In genomic region chr21:33302796-33303195, GRCh38 we compare ENCODE assay signal across 23 cellular contexts. TPM values are rescaled to one million over a fixed set of nuclear protein-coding genes. Genes with fewer than 3 reads are reported as not detected.
DNase-seq lines count a peak whose midpoint lies in the region; ATAC-seq, FAIRE-seq and TF ChIP-seq lines count a peak whose summit lies in the region.
"Had no signal": no experiment of that assay in that cellular context is flagged by ENCODE, and none has a peak within 500 bp of the region (broad histone marks: within the 10 kb centered on the region; RNA-seq: fewer than 3 reads in every experiment).

No MANE protein-coding gene starts in this region.

- no peak overlapping the region for H3K23ac ChIP-seq in IMR-90 (ENCODE audit: low read depth, low read length)

- no peak for TF ChIP-seq CTCF in CD14-positive monocyte (IDR thresholded peaks at IDR 0.05)
- TF ChIP-seq CTCF in IMR-90 (conservative IDR thresholded peaks at IDR 0.05; ENCODE audit: low read depth, low read length) = no peak
- no peak for TF ChIP-seq CTCF in GM12878 (IDR thresholded peaks at IDR 0.05 in 2 of 3, conservative IDR thresholded peaks at IDR 0.05 in 1 of 3; ENCODE audit: control insufficient read depth in 2 of 3, extremely low read depth in 1 of 3, insufficient read depth in 1 of 3, low read depth in 3 of 3, low read length in 3 of 3)
- no peak for TF ChIP-seq CTCF in neutrophil (IDR thresholded peaks at IDR 0.05)

- peaks cover 5 to 18% of the 10 kb centered on the region in 2 donors for H3K36me3 Mint-ChIP-seq in CD14-positive monocyte
- H3K36me3 Mint-ChIP-seq: activated naive CD8-positive, alpha-beta T cell had no signal

- dilution Hi-C loops in IMR-90 (cut with HindIII; ENCODE audit: low sequenced_read_pairs, unreplicated experiment) = no loop called here

- ATAC-seq in IMR-90 (ENCODE audit: low read depth) = no peak
- ATAC-seq in GM12878 = peak; percentile 11; the same call in 1 of the 3 replicates
- no peak for ATAC-seq in HG03039 (IDR thresholded peaks at IDR 0.05; ENCODE audit: unreplicated experiment)
- no peak for ATAC-seq in GM21717 (IDR thresholded peaks at IDR 0.05; ENCODE audit: unreplicated experiment)
- ATAC-seq: activated CD4-positive, alpha-beta T cell treated with anti-CD3 and anti-CD28 coated beads for 36 hours; activated T-helper 17 cell treated with anti-CD3 and anti-CD28 coated beads, Interleukin-2, amount 50 U/mL, for 72 hours; CD8-positive, alpha-beta T cell; heart left ventricle; mucosa of descending colon had no signal

- H3K79me2 ChIP-seq in GM12878 (ENCODE audit: control insufficient read depth, insufficient read depth, low read length) = no peaks in the 10 kb centered on the region

- H4K91ac ChIP-seq in IMR-90 (ENCODE audit: insufficient read depth, low read depth, low read length) = no peak overlapping the region

- peaks cover 0 to 1% (median 0%) of the 10 kb centered on the region in 3 donors for H3K27me3 Mint-ChIP-seq in CD14-positive monocyte (ENCODE audit: low read depth in 3 of 3)
- H3K27me3 Mint-ChIP-seq: activated CD4-positive, alpha-beta T cell treated with anti-CD3 and anti-CD28 coated beads for 36 hours; activated naive CD8-positive, alpha-beta T cell; activated T-helper 17 cell treated with anti-CD3 and anti-CD28 coated beads, Interleukin-2, amount 50 U/mL, for 72 hours had no signal

- no peak overlapping the region for H3K14ac ChIP-seq in IMR-90 (replicated peaks; ENCODE audit: low read depth, low read length)

- no peak overlapping the region for H4K8ac ChIP-seq in IMR-90 (ENCODE audit: low read depth in 2 of 2, low read length in 2 of 2)

- no peak overlapping the region for H2AFZ ChIP-seq in IMR-90 (replicated peaks; ENCODE audit: low read length, poor library complexity)
- H2AFZ ChIP-seq in GM12878 (ENCODE audit: control insufficient read depth, low read depth, low read length) = no peak overlapping the region
- H2AFZ ChIP-seq: GM23248 had no signal

- H4K5ac ChIP-seq in IMR-90 (ENCODE audit: low read depth, low read length) = no peak overlapping the region

- H3K4me2 ChIP-seq in IMR-90 (ENCODE audit: low read depth, low read length) = no peak overlapping the region
- no peak overlapping the region for H3K4me2 ChIP-seq in GM12878 (ENCODE audit: control insufficient read depth, insufficient read depth)

- H3K27ac Mint-ChIP-seq in CD14-positive monocyte = peak overlapping the region; percentile 94 to 99 (median 97)
- H3K27ac Mint-ChIP-seq: activated CD4-positive, alpha-beta T cell treated with anti-CD3 and anti-CD28 coated beads for 36 hours; activated naive CD8-positive, alpha-beta T cell; activated T-helper 17 cell treated with anti-CD3 and anti-CD28 coated beads, Interleukin-2, amount 50 U/mL, for 72 hours; CD8-positive, alpha-beta T cell; immature natural killer cell had no signal

- H3K9me1 ChIP-seq in IMR-90 (ENCODE audit: insufficient read depth, low read length) = no peaks in the 10 kb centered on the region

- H3K4ac ChIP-seq in IMR-90 (ENCODE audit: low read depth, low read length) = no peak overlapping the region

- peaks cover 0 to 2% (median 0%) of the 10 kb centered on the region in 7 donors for H3K9me3 Mint-ChIP-seq in CD14-positive monocyte
- H3K9me3 Mint-ChIP-seq: activated T-helper 17 cell treated with anti-CD3 and anti-CD28 coated beads, Interleukin-2, amount 50 U/mL, for 72 hours; CD8-positive, alpha-beta T cell; immature natural killer cell; neural crest cell had no signal

- H3K18ac ChIP-seq in IMR-90 (ENCODE audit: low read depth, low read length) = no peak overlapping the region

- H2AK5ac ChIP-seq in IMR-90 (ENCODE audit: low read depth, low read length) = no peak overlapping the region

- H2BK5ac ChIP-seq in IMR-90 (ENCODE audit: low read depth, low read length, poor library complexity, severe bottlenecking) = no peak overlapping the region

- no peak for TF ChIP-seq EP300 in GM12878 (IDR thresholded peaks at IDR 0.05; ENCODE audit: borderline replicate concordance in 1 of 2, control insufficient read depth in 1 of 2, low read depth in 2 of 2, low read length in 2 of 2)

- H3K4me1 Mint-ChIP-seq in CD14-positive monocyte = peaks cover 79% of the 10 kb centered on the region

- no peak overlapping the region for H2BK120ac ChIP-seq in IMR-90 (ENCODE audit: low read depth, low read length)

- H4K20me1 ChIP-seq in IMR-90 (ENCODE audit: insufficient read depth, low read length) (no peaks in the 10 kb centered on the region), GM12878 (ENCODE audit: control insufficient read depth, insufficient read depth) (no peaks in the 10 kb centered on the region)

- H3K4me3 ChIP-seq in IMR-90 (ENCODE audit: insufficient read depth, low read depth, low read length) (no peak overlapping the region), GM12878 (no peak overlapping the region), neutrophil (ENCODE audit: low read depth in 1 of 2, low read length in 1 of 2) (no peak overlapping the region)
- H3K4me3 ChIP-seq: GM23248, heart left ventricle, left ventricle myocardium inferior, mucosa of descending colon had no signal

- intact Hi-C loops in CD14-positive monocyte (cut with micrococcal nuclease) (no loop called here), IMR-90 (cut with micrococcal nuclease) (no loop called here), GM12878 (cut with micrococcal nuclease; ENCODE audit: unreplicated experiment) (no loop called here)

- SMC1A ChIA-PET in GM12878 (lab: Charles Lee; ENCODE audit: uncharacterized antibody, unreplicated experiment) = no interaction called here

- no peak overlapping the region for H2BK20ac ChIP-seq in IMR-90 (ENCODE audit: low read depth, low read length)

- H3K4me3 Mint-ChIP-seq in CD14-positive monocyte = no peak overlapping the region
- H3K4me3 Mint-ChIP-seq: activated CD4-positive, alpha-beta T cell treated with anti-CD3 and anti-CD28 coated beads for 36 hours; activated naive CD8-positive, alpha-beta T cell; activated T-helper 17 cell treated with anti-CD3 and anti-CD28 coated beads, Interleukin-2, amount 50 U/mL, for 72 hours; CD8-positive, alpha-beta T cell; immature natural killer cell; neural crest cell had no signal

- H2BK15ac ChIP-seq in IMR-90 (ENCODE audit: low read depth, low read length) = no peak overlapping the region

- no peak for TF ChIP-seq POLR2A in IMR-90 (IDR thresholded peaks at IDR 0.05; ENCODE audit: low read depth, low read length)
- no peak for TF ChIP-seq POLR2A in GM12878 (IDR thresholded peaks at IDR 0.05; ENCODE audit: low read depth, low read length)

- no peak overlapping the region for H3K9ac ChIP-seq in IMR-90 (ENCODE audit: low read depth, low read length)
- no peak overlapping the region for H3K9ac ChIP-seq in GM12878 (ENCODE audit: control insufficient read depth, insufficient read depth, low read length)
- H3K9ac ChIP-seq: GM23248 had no signal

- RAD21 ChIA-PET in GM12878 (lab: Charles Lee; ENCODE audit: unreplicated experiment) = no interaction called here

- no peak for TF ChIP-seq RAD21 in IMR-90 (IDR thresholded peaks at IDR 0.05; ENCODE audit: low read length)
- TF ChIP-seq RAD21 in GM12878 (IDR thresholded peaks at IDR 0.05; ENCODE audit: insufficient read depth, low read depth, low read length) = no peak

- FAIRE-seq in GM12878 (lab: Jason Lieb, UNC) = no peak
- FAIRE-seq: urothelium cell line had no signal

- in situ Hi-C loops in IMR-90 (cut with MboI; ENCODE audit: low sequenced_read_pairs) (no loop called here), GM12878 (cut with MboI) (no loop called here)

- no peaks in the 10 kb centered on the region for H3K79me1 ChIP-seq in IMR-90 (ENCODE audit: low read depth in 1 of 2, low read length in 2 of 2)

- WGBS in IMR-90 (ENCODE audit: extremely low coverage in 2 of 2, insufficient read length in 1 of 2), 2 experiments = 80% methylated on average over 1 of the region's 7 CpGs; no CpG with 5 or more reads in 1 of the 2 experiments
- WGBS in GM12878 (ENCODE audit: insufficient coverage, insufficient replicate concordance, low lambda C conversion rate, missing lambda C conversion rate) = 75% methylated on average over 7 of the region's 7 CpGs

- H3K36me3 ChIP-seq in IMR-90 (ENCODE audit: control insufficient read depth, insufficient read depth, low read length) (no peaks in the 10 kb centered on the region), GM12878 (ENCODE audit: control insufficient read depth in 2 of 2, insufficient read depth in 2 of 2, low read length in 1 of 2) (no peaks in the 10 kb centered on the region), neutrophil (peaks cover 5% of the 10 kb centered on the region)
- H3K36me3 ChIP-seq: left ventricle myocardium inferior had no signal

- H3K27me3 ChIP-seq in IMR-90 (ENCODE audit: control insufficient read depth, insufficient read depth, low read length) (0 out of 2 replicates have a peak, but pooled peaks cover 4% of the 10 kb centered on the region), GM12878 (replicated peaks in 1 of 2; ENCODE audit: control insufficient read depth in 2 of 2, insufficient read depth in 2 of 2, low read length in 1 of 2) (no peaks in the 10 kb centered on the region), neutrophil (no peaks in the 10 kb centered on the region)
- H3K27me3 ChIP-seq: heart left ventricle had no signal

- peaks cover 5% of the 10 kb centered on the region for H3K4me1 ChIP-seq in IMR-90 (ENCODE audit: control insufficient read depth, insufficient read depth, low read length)
- H3K4me1 ChIP-seq in GM12878 (ENCODE audit: control insufficient read depth, insufficient read depth, low read length) = peaks cover 29% of the 10 kb centered on the region
- H3K4me1 ChIP-seq in neutrophil (ENCODE audit: control insufficient read depth in 1 of 2, insufficient read depth in 1 of 2, low read depth in 1 of 2, low read length in 1 of 2) = peaks cover 74 to 78% of the 10 kb centered on the region in 2 experiments

- BruUV-seq in IMR-90 (replicated peaks; lab: Mats Ljungman, UMichigan) = no TSS peak
- no TSS peak for BruUV-seq in GM12878 (replicated peaks; lab: Mats Ljungman, UMichigan)

- H3K56ac ChIP-seq in IMR-90 (ENCODE audit: extremely low read depth, insufficient read depth, low read length) = no peak overlapping the region

- DNase-seq in CD14-positive monocyte (ENCODE audit: low spot score) (no peak), IMR-90 (no peak), GM12878 (ENCODE audit: low read depth, low spot score) (no peak), cerebellar nuclear complex (lab: John Stamatoyannopoulos, UW) (no peak), pons (ENCODE audit: low spot score) (no peak)
- DNase-seq: activated CD4-positive, alpha-beta T cell treated with anti-CD3 and anti-CD28 coated beads for 36 hours; CD8-positive, alpha-beta T cell; GM23248; heart left ventricle; immature natural killer cell; left ventricle myocardium inferior; NCI-H1417 treated with DMSO at 0.1 percent for 48 hours; NCI-H524; Right ventricle myocardium superior; stimulated activated CD4-positive, alpha-beta T cell treated with anti-CD3 and anti-CD28 coated beads, Interleukin-1b, Interleukin-23, amount 100 ng/mL, for 48 hours had no signal

- POLR2A ChIA-PET in IMR-90 (lab: Charles Lee; ENCODE audit: unreplicated experiment) = no interaction called here
- POLR2A ChIA-PET in GM12878 (lab: Charles Lee) = no interaction called here

- no peak overlapping the region for H3K27ac ChIP-seq in IMR-90 (ENCODE audit: insufficient read depth, low read length)
- no peak overlapping the region for H3K27ac ChIP-seq in GM12878 (ENCODE audit: control insufficient read depth, insufficient read depth)
- peak overlapping the region; percentile 99 for H3K27ac ChIP-seq in neutrophil
- H3K27ac ChIP-seq: GM23248 had no signal

- peak overlapping the region; percentile 31 for H2AK9ac ChIP-seq in IMR-90 (replicated peaks; ENCODE audit: low read depth, low read length, poor library complexity)

- H3K9me3 ChIP-seq in IMR-90 (ENCODE audit: control insufficient read depth, insufficient read depth, low read length) (no peaks in the 10 kb centered on the region), GM12878 (replicated peaks; ENCODE audit: control insufficient read depth, insufficient read depth, low read length) (no peaks in the 10 kb centered on the region), neutrophil (no peaks in the 10 kb centered on the region)
- H3K9me3 ChIP-seq: heart left ventricle, left ventricle myocardium inferior, mucosa of descending colon had no signal

- CTCF ChIA-PET in IMR-90 (lab: Yijun Ruan, JAX) = no interaction called here
- CTCF ChIA-PET in GM12878 (lab: Yijun Ruan, JAX) = interaction anchor here (0.6 to 1.5 kb wide), 2 partner anchors 59 to 60 kb away, joined by 3 to 4 read pairs; no protein-coding TSS in a partner anchor

RNA-seq across cellular contexts. Expression of gene IFNAR1, which starts 22.0 kb away (rescaled TPM):
- polyA plus RNA-seq in CD14-positive monocyte (10 to 100 TPM; 56.2 to 95.3 TPM), IMR-90 (2012; rRNA removed) (5.9 and 7.8 TPM in 2 replicates), GM12878 (2011; rRNA removed) (12.2 and 17.6 TPM in 2 replicates), GM12878 (2014; fragmentation: Illumina TruSeq; extraction: Trizol) (23.6 and 28.6 TPM in 2 replicates), GM12878 (2014; fragmentation: Nextera tagmentation; extraction: Ambion mirVana) (10 to 100 TPM; 25.6 to 30.9 TPM), GM12878 (2014; rRNA removed) (10.9 and 12.0 TPM in 2 replicates), GM12878 (2016; fragmentation: Nextera tagmentation; extraction: Ambion mirVana) (10 to 100 TPM; 55.3 to 62.4 TPM)
- total RNA-seq in IMR-90 (2012; rRNA removed) (9.9 and 12.8 TPM in 2 replicates), GM12878 (2014; rRNA removed) (17.0 and 17.3 TPM in 2 replicates), GM12878 (2014; rRNA removed; fragmentation: Illumina TruSeq; extraction: Trizol) (17.0 and 19.0 TPM in 2 replicates), GM12878 (2021) (33.2 and 35.5 TPM in 2 replicates)
- 5.6 and 7.5 TPM in 2 replicates for polyA plus RNA-seq in IMR-90 (2012; cell fraction: cytosol; rRNA removed)
- polyA plus RNA-seq in IMR-90 (2012; cell fraction: nucleus; rRNA removed; ENCODE audit: low replicate concordance) = 1.5 and 2.8 TPM in 2 replicates
- total RNA-seq in GM12878 (2013; cell fraction: nucleolus; rRNA removed) = 28.3 and 29.7 TPM in 2 replicates
- 18.0 TPM for polyA plus RNA-seq in GM12878 (2011; ENCODE audit: low read depth)
- 6.8 and 11.1 TPM in 2 replicates for polyA plus RNA-seq in GM12878 (2011; cell fraction: cytosol; rRNA removed)
- polyA plus RNA-seq in GM12878 (2011; cell fraction: nucleus; rRNA removed) = 4.0 and 5.0 TPM in 2 replicates
- polyA plus RNA-seq in GM12878 (2012) = 26.3 and 34.8 TPM in 2 replicates
- 17.7 and 17.8 TPM in 2 replicates for polyA minus RNA-seq in GM12878 (2011; rRNA and poly(A)+ RNA removed)
- polyA minus RNA-seq in GM12878 (2011; cell fraction: cytosol; rRNA and poly(A)+ RNA removed) = 9.8 and 11.4 TPM in 2 replicates
- 5.9 and 9.6 TPM in 2 replicates for polyA minus RNA-seq in GM12878 (2011; cell fraction: nucleus; rRNA and poly(A)+ RNA removed)

RNA-seq across cellular contexts. Expression of gene IL10RB, which starts 36.6 kb away (rescaled TPM):
- polyA plus RNA-seq in CD14-positive monocyte = 100 to 1,000 TPM; 212 to 225 TPM
- total RNA-seq in IMR-90 (2012; rRNA removed) = 40.8 and 45.2 TPM in 2 replicates
- 19.0 and 20.1 TPM in 2 replicates for polyA plus RNA-seq in IMR-90 (2012; rRNA removed)
- polyA plus RNA-seq in IMR-90 (2012; cell fraction: cytosol; rRNA removed) = 14.0 and 20.3 TPM in 2 replicates
- polyA plus RNA-seq in IMR-90 (2012; cell fraction: nucleus; rRNA removed; ENCODE audit: low replicate concordance) = 4.2 and 13.3 TPM in 2 replicates
- total RNA-seq in GM12878 (2013; cell fraction: nucleolus; rRNA removed) = 35.3 and 38.4 TPM in 2 replicates
- total RNA-seq in GM12878 (2014; rRNA removed) = 37.3 and 44.5 TPM in 2 replicates
- total RNA-seq in GM12878 (2014; rRNA removed; fragmentation: Illumina TruSeq; extraction: Trizol) = 30.0 and 32.4 TPM in 2 replicates
- total RNA-seq in GM12878 (2021) = 22.7 and 26.9 TPM in 2 replicates
- 28.8 TPM for polyA plus RNA-seq in GM12878 (2011; ENCODE audit: low read depth)
- 31.4 and 37.4 TPM in 2 replicates for polyA plus RNA-seq in GM12878 (2011; rRNA removed)
- 32.9 and 43.8 TPM in 2 replicates for polyA plus RNA-seq in GM12878 (2011; cell fraction: cytosol; rRNA removed)
- polyA plus RNA-seq in GM12878 (2011; cell fraction: nucleus; rRNA removed) = 13.2 and 14.8 TPM in 2 replicates
- polyA plus RNA-seq in GM12878 (2012) = 30.3 and 41.4 TPM in 2 replicates
- 27.3 and 37.5 TPM in 2 replicates for polyA plus RNA-seq in GM12878 (2014; fragmentation: Illumina TruSeq; extraction: Trizol)
- 10 to 100 TPM; 15.0 to 23.3 TPM for polyA plus RNA-seq in GM12878 (2014; fragmentation: Nextera tagmentation; extraction: Ambion mirVana)
- polyA plus RNA-seq in GM12878 (2014; rRNA removed) = 27.2 and 31.1 TPM in 2 replicates
- 10 to 100 TPM; 49.8 to 55.1 TPM for polyA plus RNA-seq in GM12878 (2016; fragmentation: Nextera tagmentation; extraction: Ambion mirVana)
- 43.3 and 51.9 TPM in 2 replicates for polyA minus RNA-seq in GM12878 (2011; rRNA and poly(A)+ RNA removed)
- polyA minus RNA-seq in GM12878 (2011; cell fraction: cytosol; rRNA and poly(A)+ RNA removed) = 15.5 and 18.2 TPM in 2 replicates
- polyA minus RNA-seq in GM12878 (2011; cell fraction: nucleus; rRNA and poly(A)+ RNA removed) = 8.2 and 10.6 TPM in 2 replicates
